ENCODE assay signal across 1 cellular context in genomic region chr5:149152317-149152746, GRCh38.
TF ChIP-seq lines count a peak whose summit lies in the region.

No MANE protein-coding gene starts in this region.

TF ChIP-seq in H1, 55 proteins besides CTCF, POLR2A, EP300 and RAD21 (continued from another document):
- no peak for TF ChIP-seq GTF2F1 (IDR thresholded peaks at IDR 0.05; ENCODE audit: borderline replicate concordance, low read depth, low read length)
- no peak for TF ChIP-seq ASH2L (IDR thresholded peaks at IDR 0.05; ENCODE audit: low read length)
- no peak for TF ChIP-seq BCL11A (IDR thresholded peaks at IDR 0.05; ENCODE audit: low read depth in 2 of 2, low read length in 2 of 2)
- no peak for TF ChIP-seq SUZ12 (IDR thresholded peaks at IDR 0.05; ENCODE audit: low read length)
- no peak for TF ChIP-seq SIN3A (conservative IDR thresholded peaks at IDR 0.05 in 1 of 2, IDR thresholded peaks at IDR 0.05 in 1 of 2; ENCODE audit: low read depth in 1 of 2, low read length in 2 of 2)
- no peak for TF ChIP-seq SP4 (IDR thresholded peaks at IDR 0.05; ENCODE audit: low read length)
